Comparison of ENCODE assay signal across 8 cellular contexts in genomic region chr9:127949827-127950512, GRCh38. TPM values are rescaled to one million over a fixed set of nuclear protein-coding genes. Genes with fewer than 3 reads are reported as not detected.
DNase-seq lines count a peak whose midpoint lies in the region; ATAC-seq and TF ChIP-seq lines count a peak whose summit lies in the region.
"Had no signal": no experiment of that assay in that cellular context is flagged by ENCODE, and none has a peak within 500 bp of the region (broad histone marks: within the 10 kb centered on the region; RNA-seq: fewer than 3 reads in every experiment).

No MANE protein-coding gene starts in this region.

- no peaks in the 10 kb centered on the region for H3K4me1 Mint-ChIP-seq in WTC11
- H3K4me1 Mint-ChIP-seq in endodermal cell = peaks cover 2% of the 10 kb centered on the region

- H3K9me3 ChIP-seq in endodermal cell (ENCODE audit: control insufficient read depth, low read length) = no peaks in the 10 kb centered on the region

- H3K27ac Mint-ChIP-seq in WTC11 (peak overlapping the region; percentile 87), endodermal cell (no peak overlapping the region)

- H3K36me3 Mint-ChIP-seq in WTC11 = peaks cover 1% of the 10 kb centered on the region; the same call in 1 of the 2 replicates
- H3K36me3 Mint-ChIP-seq in endodermal cell (ENCODE audit: low read depth) = peaks cover 15% of the 10 kb centered on the region
- H3K36me3 Mint-ChIP-seq: natural killer cell treated with Interleukin-12 subunit alpha and Interleukin-12 subunit beta and Interleukin-15 and Interleukin-18, amount 100 ng/mL, for 72 hours had no signal

- H3K36me3 ChIP-seq in endodermal cell (ENCODE audit: control insufficient read depth, insufficient read depth, low read length) = peaks cover 5% of the 10 kb centered on the region

- TF ChIP-seq CTCF in WTC11 (IDR thresholded peaks at IDR 0.05) = no peak
- TF ChIP-seq CTCF in endodermal cell (conservative IDR thresholded peaks at IDR 0.05) = no peak

- H3K9ac ChIP-seq in endodermal cell (ENCODE audit: extremely low read depth, low read length, poor library complexity, severe bottlenecking) = no peak overlapping the region

- no peaks in the 10 kb centered on the region for H3K27me3 ChIP-seq in endodermal cell (ENCODE audit: control insufficient read depth, insufficient read depth, low read length, poor library complexity, severe bottlenecking)
- H3K27me3 ChIP-seq: foreskin keratinocyte had no signal

- H3K4me3 Mint-ChIP-seq in WTC11 (no peak overlapping the region), endodermal cell (no peak overlapping the region)
- H3K4me3 Mint-ChIP-seq: natural killer cell treated with Interleukin-12 subunit alpha and Interleukin-12 subunit beta and Interleukin-15 and Interleukin-18, amount 100 ng/mL, for 72 hours had no signal

- H3K4me3 ChIP-seq in endodermal cell (ENCODE audit: low read length) = no peak overlapping the region

- H3K4me1 ChIP-seq in endodermal cell (ENCODE audit: control insufficient read depth, insufficient read depth, low read length) = no peaks in the 10 kb centered on the region

- CTCF ChIA-PET in WTC11 (lab: Charles Lee) = interaction anchor here (1.0 to 1.8 kb wide), 4 partner anchors 20 to 168 kb away, joined by 3 to 5 read pairs (median 5); partner anchors contain the start of gene PIP5KL1

- H3K9me3 Mint-ChIP-seq in WTC11 = no peaks in the 10 kb centered on the region
- H3K9me3 Mint-ChIP-seq in endodermal cell = no peaks in the 10 kb centered on the region
- H3K9me3 Mint-ChIP-seq: natural killer cell treated with Interleukin-12 subunit alpha and Interleukin-12 subunit beta and Interleukin-15 and Interleukin-18, amount 100 ng/mL, for 72 hours had no signal

- ATAC-seq in WTC11 = no peak
- ATAC-seq: foreskin keratinocyte; natural killer cell treated with Interleukin-12 subunit alpha and Interleukin-12 subunit beta and Interleukin-15 and Interleukin-18, amount 100 ng/mL, for 72 hours had no signal

- WGBS in endodermal cell (ENCODE audit: insufficient coverage in 1 of 2, insufficient read length in 1 of 2), 2 experiments = 93 to 95% methylated on average over 11 to 17 of the region's 17 CpGs

- H3K27me3 Mint-ChIP-seq in WTC11 (ENCODE audit: low read depth) (no peaks in the 10 kb centered on the region), endodermal cell (ENCODE audit: insufficient read depth) (no peaks in the 10 kb centered on the region)
- H3K27me3 Mint-ChIP-seq: natural killer cell treated with Interleukin-12 subunit alpha and Interleukin-12 subunit beta and Interleukin-15 and Interleukin-18, amount 100 ng/mL, for 72 hours had no signal

- POLR2A ChIA-PET in WTC11 (lab: Charles Lee) = no interaction called here

- peak overlapping the region; percentile 94 for H3K27ac ChIP-seq in endodermal cell (ENCODE audit: low read depth, low read length)
- H3K27ac ChIP-seq: foreskin keratinocyte had no signal

- DNase-seq in WTC11 (ENCODE audit: low spot score) = no peak
- no peak for DNase-seq in endodermal cell
- peak; percentile 82 for DNase-seq in putamen (ENCODE audit: low spot score)
- no peak for DNase-seq in DMS153 treated with DMSO at 0.1 percent for 48 hours (lab: John Stamatoyannopoulos, UW; ENCODE audit: unreplicated experiment)
- DNase-seq in NCI-H2171 (lab: John Stamatoyannopoulos, UW) = no peak
- DNase-seq in H4 (ENCODE audit: low spot score) = no peak
- DNase-seq: foreskin keratinocyte had no signal

TF ChIP-seq in WTC11, 78 proteins besides CTCF, POLR2A, EP300 and RAD21 (continues in another document):
- TF ChIP-seq SOX15 (CRISPR knock-in tag; IDR thresholded peaks at IDR 0.05) = no peak
- TF ChIP-seq, protein P1, sequence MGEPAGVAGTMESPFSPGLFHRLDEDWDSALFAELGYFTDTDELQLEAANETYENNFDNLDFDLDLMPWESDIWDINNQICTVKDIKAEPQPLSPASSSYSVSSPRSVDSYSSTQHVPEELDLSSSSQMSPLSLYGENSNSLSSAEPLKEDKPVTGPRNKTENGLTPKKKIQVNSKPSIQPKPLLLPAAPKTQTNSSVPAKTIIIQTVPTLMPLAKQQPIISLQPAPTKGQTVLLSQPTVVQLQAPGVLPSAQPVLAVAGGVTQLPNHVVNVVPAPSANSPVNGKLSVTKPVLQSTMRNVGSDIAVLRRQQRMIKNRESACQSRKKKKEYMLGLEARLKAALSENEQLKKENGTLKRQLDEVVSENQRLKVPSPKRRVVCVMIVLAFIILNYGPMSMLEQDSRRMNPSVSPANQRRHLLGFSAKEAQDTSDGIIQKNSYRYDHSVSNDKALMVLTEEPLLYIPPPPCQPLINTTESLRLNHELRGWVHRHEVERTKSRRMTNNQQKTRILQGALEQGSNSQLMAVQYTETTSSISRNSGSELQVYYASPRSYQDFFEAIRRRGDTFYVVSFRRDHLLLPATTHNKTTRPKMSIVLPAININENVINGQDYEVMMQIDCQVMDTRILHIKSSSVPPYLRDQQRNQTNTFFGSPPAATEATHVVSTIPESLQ (CRISPR knock-in tag; IDR thresholded peaks at IDR 0.05) = no peak
- TF ChIP-seq ZNF423 (CRISPR knock-in tag; IDR thresholded peaks at IDR 0.05) = no peak
- no peak for TF ChIP-seq HMGXB4 (CRISPR knock-in tag; IDR thresholded peaks at IDR 0.05)
- TF ChIP-seq TP53 (CRISPR knock-in tag; IDR thresholded peaks at IDR 0.05) = no peak
- TF ChIP-seq ELF4 (CRISPR knock-in tag; IDR thresholded peaks at IDR 0.05; ENCODE audit: low read depth) = no peak
- TF ChIP-seq GTF2I (CRISPR knock-in tag; conservative IDR thresholded peaks at IDR 0.05) = no peak
- TF ChIP-seq NR1H2 (CRISPR knock-in tag; IDR thresholded peaks at IDR 0.05) = no peak
- TF ChIP-seq TEAD1 (CRISPR knock-in tag; IDR thresholded peaks at IDR 0.05) = no peak
- no peak for TF ChIP-seq ATF1 (CRISPR knock-in tag; IDR thresholded peaks at IDR 0.05)
- no peak for TF ChIP-seq MXD4 (CRISPR knock-in tag; IDR thresholded peaks at IDR 0.05; ENCODE audit: borderline replicate concordance)
- no peak for TF ChIP-seq CREB1 (CRISPR knock-in tag; IDR thresholded peaks at IDR 0.05)
- TF ChIP-seq ZNF671 (CRISPR knock-in tag; IDR thresholded peaks at IDR 0.05) = no peak
- no peak for TF ChIP-seq ZNF121 (CRISPR knock-in tag; IDR thresholded peaks at IDR 0.05)
- no peak for TF ChIP-seq ZNF263 (CRISPR knock-in tag; IDR thresholded peaks at IDR 0.05; ENCODE audit: low read depth)
- TF ChIP-seq ZNF219 (CRISPR knock-in tag; IDR thresholded peaks at IDR 0.05; ENCODE audit: borderline replicate concordance) = no peak
- TF ChIP-seq, protein P2, sequence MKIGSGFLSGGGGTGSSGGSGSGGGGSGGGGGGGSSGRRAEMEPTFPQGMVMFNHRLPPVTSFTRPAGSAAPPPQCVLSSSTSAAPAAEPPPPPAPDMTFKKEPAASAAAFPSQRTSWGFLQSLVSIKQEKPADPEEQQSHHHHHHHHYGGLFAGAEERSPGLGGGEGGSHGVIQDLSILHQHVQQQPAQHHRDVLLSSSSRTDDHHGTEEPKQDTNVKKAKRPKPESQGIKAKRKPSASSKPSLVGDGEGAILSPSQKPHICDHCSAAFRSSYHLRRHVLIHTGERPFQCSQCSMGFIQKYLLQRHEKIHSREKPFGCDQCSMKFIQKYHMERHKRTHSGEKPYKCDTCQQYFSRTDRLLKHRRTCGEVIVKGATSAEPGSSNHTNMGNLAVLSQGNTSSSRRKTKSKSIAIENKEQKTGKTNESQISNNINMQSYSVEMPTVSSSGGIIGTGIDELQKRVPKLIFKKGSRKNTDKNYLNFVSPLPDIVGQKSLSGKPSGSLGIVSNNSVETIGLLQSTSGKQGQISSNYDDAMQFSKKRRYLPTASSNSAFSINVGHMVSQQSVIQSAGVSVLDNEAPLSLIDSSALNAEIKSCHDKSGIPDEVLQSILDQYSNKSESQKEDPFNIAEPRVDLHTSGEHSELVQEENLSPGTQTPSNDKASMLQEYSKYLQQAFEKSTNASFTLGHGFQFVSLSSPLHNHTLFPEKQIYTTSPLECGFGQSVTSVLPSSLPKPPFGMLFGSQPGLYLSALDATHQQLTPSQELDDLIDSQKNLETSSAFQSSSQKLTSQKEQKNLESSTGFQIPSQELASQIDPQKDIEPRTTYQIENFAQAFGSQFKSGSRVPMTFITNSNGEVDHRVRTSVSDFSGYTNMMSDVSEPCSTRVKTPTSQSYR (CRISPR knock-in tag; IDR thresholded peaks at IDR 0.05) = no peak

RNA-seq across cellular contexts. Expression of gene DPM2, which starts 12.3 kb away (rescaled TPM):
- total RNA-seq in WTC11 (2021) = 53.3 to 58.2 TPM (median 56.1 TPM) in 3 replicates
- 10 to 100 TPM; 45.7 TPM for total RNA-seq in endodermal cell
- 39.5 TPM for polyA plus RNA-seq in endodermal cell (2013, experiment 1 of 2)
- polyA plus RNA-seq in endodermal cell (2013, experiment 2 of 2) = 35.1 TPM
- total RNA-seq in H4 (2014; rRNA removed; shearing (Covaris generic)) = 31.1 and 35.4 TPM in 2 replicates

RNA-seq across cellular contexts. Expression of gene PIP5KL1, which starts 19.4 kb away (rescaled TPM):
- total RNA-seq in WTC11 (2021) = 15.8 to 20.2 TPM (median 16.8 TPM) in 3 replicates
- 1 to 10 TPM; 6.6 to 9.3 TPM for total RNA-seq in endodermal cell
- polyA plus RNA-seq in endodermal cell (2013, experiment 1 of 2) = 3.7 TPM
- polyA plus RNA-seq in endodermal cell (2013, experiment 2 of 2) = 3.3 TPM
- total RNA-seq in H4 (2014; rRNA removed; shearing (Covaris generic)) = 0.95 and 2.6 TPM in 2 replicates

RNA-seq across cellular contexts. Expression of gene EEIG1, which starts 30.8 kb away (rescaled TPM):
- 42.2 to 66.4 TPM (median 51.3 TPM) in 3 replicates for total RNA-seq in WTC11 (2021)
- total RNA-seq in endodermal cell = 10 to 100 TPM; 56.7 to 60.8 TPM
- 21.5 TPM for polyA plus RNA-seq in endodermal cell (2013, experiment 1 of 2)
- polyA plus RNA-seq in endodermal cell (2013, experiment 2 of 2) = 20.4 TPM
- 7.6 and 10.6 TPM in 2 replicates for total RNA-seq in H4 (2014; rRNA removed; shearing (Covaris generic))

RNA-seq across cellular contexts. Expression of gene ST6GALNAC4, which starts 33.1 kb away (rescaled TPM):
- total RNA-seq in WTC11 (2021) (25.1 to 25.7 TPM (median 25.4 TPM) in 3 replicates), endodermal cell (10 to 100 TPM in 1 of 2 donors, 1 to 10 TPM in 1; 8.3 to 12.7 TPM)
- polyA plus RNA-seq in endodermal cell (2013, experiment 1 of 2) = 14.6 TPM
- 15.4 TPM for polyA plus RNA-seq in endodermal cell (2013, experiment 2 of 2)
- total RNA-seq in H4 (2014; rRNA removed; shearing (Covaris generic)) = 5.2 and 12.8 TPM in 2 replicates

RNA-seq across cellular contexts. Expression of gene ST6GALNAC6, which starts 50.6 kb away (rescaled TPM):
- total RNA-seq in WTC11 (2021) (45.1 to 47.5 TPM (median 45.3 TPM) in 3 replicates), endodermal cell (10 to 100 TPM; 42.3 to 44.2 TPM)
- polyA plus RNA-seq in endodermal cell (2013, experiment 1 of 2) = 25.4 TPM
- 26.0 TPM for polyA plus RNA-seq in endodermal cell (2013, experiment 2 of 2)
- 12.4 and 14.8 TPM in 2 replicates for total RNA-seq in H4 (2014; rRNA removed; shearing (Covaris generic))
